In the genomic region with DNA sequence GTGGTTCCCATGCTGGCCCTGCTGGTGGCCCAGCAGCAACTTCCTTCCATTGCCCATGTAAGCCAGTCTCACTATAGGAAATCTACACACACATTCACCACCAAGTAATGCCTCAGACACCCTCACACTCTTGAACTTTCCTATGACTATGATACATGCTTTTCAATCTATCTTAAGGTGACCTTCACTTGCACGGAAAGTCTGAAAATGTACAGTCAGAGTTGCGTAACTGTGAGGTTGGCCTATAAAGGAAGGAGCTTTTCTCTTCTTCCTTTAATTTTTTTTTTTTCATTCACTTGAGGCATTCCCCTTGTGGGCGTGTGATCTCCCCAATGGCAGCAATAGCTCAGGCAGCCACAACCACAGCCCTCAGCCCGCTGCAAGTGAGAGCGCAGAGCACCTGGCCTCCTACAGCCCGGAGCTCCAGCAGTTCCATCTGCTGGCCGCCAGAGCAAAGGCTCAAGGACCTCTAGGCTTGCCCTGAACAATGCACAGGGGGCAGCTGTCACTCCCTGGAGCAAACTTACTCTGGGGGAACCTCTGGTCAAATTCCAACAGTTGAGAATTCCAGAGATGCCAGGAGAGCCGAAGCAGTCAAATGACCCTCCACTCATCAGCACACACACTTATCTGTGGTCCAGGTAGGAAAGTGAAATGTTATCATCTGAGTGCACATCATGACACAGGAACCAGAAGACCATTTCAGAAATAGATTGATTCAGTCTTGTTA, we compare ENCODE assay signal across 9 cellular contexts.
A peak's percentile ranks its signal among the peaks of the same experiment; 100 is the strongest.
DNase-seq lines count a peak whose midpoint lies in the region; ATAC-seq, FAIRE-seq and TF ChIP-seq lines count a peak whose summit lies in the region.
"Had no signal": no experiment of that assay in that cellular context is flagged by ENCODE, and none has a peak within 500 bp of the region (broad histone marks: within the 10 kb centered on the region; RNA-seq: fewer than 3 reads in every experiment).

No MANE protein-coding gene starts in this region.

- H3K27ac ChIP-seq in lower lobe of right lung (no peak overlapping the region), upper lobe of left lung (no peak overlapping the region)
- H3K27ac ChIP-seq: heart right ventricle had no signal

- intact Hi-C loops in lower lobe of right lung (cut with DNase I) = no loop called here

- DNase-seq in GF-D8 (lab: John Stamatoyannopoulos, UW) (peak; percentile 30), LHCN-M2 (ENCODE audit: low read depth) (peak; percentile 39), activated T-cell treated with anti-CD3 and anti-CD28 coated beads for 1 hour (ENCODE audit: low read depth) (peak; percentile 37), lower lobe of right lung (peak; percentile 53), upper lobe of left lung (peak; percentile 35 to 41), Ammon's horn (ENCODE audit: low spot score) (no peak), RCC 7860 (ENCODE audit: low spot score) (no peak)
- DNase-seq: heart right ventricle had no signal

- H3K9me3 ChIP-seq in lower lobe of right lung (no peaks in the 10 kb centered on the region), upper lobe of left lung (no peaks in the 10 kb centered on the region)

- peaks cover 4% of the 10 kb centered on the region for H3K4me1 ChIP-seq in lower lobe of right lung
- H3K4me1 ChIP-seq in upper lobe of left lung = no peaks in the 10 kb centered on the region

- no peak for TF ChIP-seq CTCF in lower lobe of right lung (IDR thresholded peaks at IDR 0.05)
- peak in 1 of 6 experiments; percentile 22 for TF ChIP-seq CTCF in upper lobe of left lung (IDR thresholded peaks at IDR 0.05)

- H3K27me3 ChIP-seq in lower lobe of right lung (ENCODE audit: low read depth) (no peaks in the 10 kb centered on the region), upper lobe of left lung (no peaks in the 10 kb centered on the region)

- TF ChIP-seq POLR2A in upper lobe of left lung (IDR thresholded peaks at IDR 0.05) = no peak

- no peak overlapping the region for H3K4me3 ChIP-seq in lower lobe of right lung
- no peak overlapping the region for H3K4me3 ChIP-seq in upper lobe of left lung
- H3K4me3 ChIP-seq: heart right ventricle had no signal

- ATAC-seq in GM21723 (IDR thresholded peaks at IDR 0.05; ENCODE audit: unreplicated experiment) = peak; percentile 98
- ATAC-seq in lower lobe of right lung = peak; percentile 63 to 72
- ATAC-seq in upper lobe of left lung (ENCODE audit: low FRiP score in 2 of 2) = peak in 1 of 2 donors; percentile 41

- no peak for TF ChIP-seq EP300 in upper lobe of left lung (IDR thresholded peaks at IDR 0.05)

- WGBS in upper lobe of left lung, 2 donors = 57 to 64% methylated on average over 8 of the region's 8 CpGs

- no peaks in the 10 kb centered on the region for H3K36me3 ChIP-seq in lower lobe of right lung
- no peaks in the 10 kb centered on the region for H3K36me3 ChIP-seq in upper lobe of left lung
- H3K36me3 ChIP-seq: heart right ventricle had no signal

- no peak for FAIRE-seq in RCC 7860 (lab: Jason Lieb, UNC)

Comparison
In these comparisons a context has a peak if more than half of its experiments do, and no peak if none do; other contexts are left out.
1. DNase-seq: peak in GF-D8 (single experiment), LHCN-M2 (single experiment), activated T-cell treated with anti-CD3 and anti-CD28 coated beads for 1 hour (single experiment), lower lobe of right lung (single experiment) and upper lobe of left lung (2 of 2); none in Ammon's horn (single experiment) and RCC 7860 (single experiment).